Comparison of ENCODE assay signal across 19 cellular contexts in genomic region chr15:92092391-92092790, GRCh38.
DNase-seq lines count a peak whose midpoint lies in the region; ATAC-seq and TF ChIP-seq lines count a peak whose summit lies in the region.
"Had no signal": no experiment of that assay in that cellular context is flagged by ENCODE, and none has a peak within 500 bp of the region (broad histone marks: within the 10 kb centered on the region; RNA-seq: fewer than 3 reads in every experiment).

No MANE protein-coding gene starts in this region.

- peaks cover 27% of the 10 kb centered on the region for H3K4me1 Mint-ChIP-seq in activated T-cell treated with anti-CD3 and anti-CD28 coated beads, Interleukin-2, amount 50 U/mL, for 72 hours (ENCODE audit: low read depth)
- peaks cover 36% of the 10 kb centered on the region for H3K4me1 Mint-ChIP-seq in activated T-cell treated with anti-CD3 and anti-CD28 coated beads, Interleukin-2, amount 50 U/mL, for 4 hours (ENCODE audit: low read depth)
- peaks cover 79% of the 10 kb centered on the region for H3K4me1 Mint-ChIP-seq in dendritic cell treated with granulocyte-macrophage colony-stimulating factor and Interleukin-4, amounts not matched to agents 40 ng/mL and 50 ng/mL, for 4 days (ENCODE audit: low read depth)
- H3K4me1 Mint-ChIP-seq in neural progenitor cell, result peaks cover 1% of the 10 kb centered on the region

- no TSS peak for BruUV-seq in Panc1 (replicated peaks; lab: Mats Ljungman, UMichigan)

- H3K4me3 ChIP-seq in Panc1 (ENCODE audit: low read depth in 2 of 2, low read length in 2 of 2) (no peak overlapping the region), smooth muscle cell (no peak overlapping the region), transverse colon (no peak overlapping the region), sigmoid colon (no peak overlapping the region), neural progenitor cell (no peak overlapping the region)
- H3K4me3 ChIP-seq: MG63 had no signal

- H4K20me1 ChIP-seq in smooth muscle cell (ENCODE audit: low read depth) (no peaks in the 10 kb centered on the region), neural progenitor cell (ENCODE audit: low read depth) (no peaks in the 10 kb centered on the region)

- H3K27ac ChIP-seq in Panc1 (ENCODE audit: low read length) (no peak overlapping the region), smooth muscle cell (ENCODE audit: low read depth) (peak overlapping the region; percentile 30), transverse colon (no peak overlapping the region), sigmoid colon (no peak overlapping the region), neural progenitor cell (no peak overlapping the region)
- H3K27ac ChIP-seq: 22Rv1, KMS-11 had no signal

- no peak for ATAC-seq in activated T-cell treated with anti-CD3 and anti-CD28 coated beads, Interleukin-2, amount 50 U/mL, for 72 hours (replicated peaks in 1 of 2)
- ATAC-seq in activated T-cell treated with anti-CD3 and anti-CD28 coated beads, Interleukin-2, amount 50 U/mL, for 4 hours, result no peak
- peak; percentile 38; the same call in 1 of the 2 replicates for ATAC-seq in Panc1
- ATAC-seq: HepG2, PC-3 had no signal

- H2AFZ ChIP-seq in smooth muscle cell (ENCODE audit: low read depth), result peak overlapping the region; percentile 13
- H2AFZ ChIP-seq in neural progenitor cell (replicated peaks), result no peak overlapping the region

- H3K27me3 ChIP-seq in Panc1 (ENCODE audit: control insufficient read depth, insufficient read depth, low read length), result no peaks in the 10 kb centered on the region
- no peaks in the 10 kb centered on the region for H3K27me3 ChIP-seq in smooth muscle cell (ENCODE audit: low read depth)
- no peaks in the 10 kb centered on the region for H3K27me3 ChIP-seq in transverse colon
- peaks cover 0 to 7% (median 0%) of the 10 kb centered on the region in 3 donors for H3K27me3 ChIP-seq in sigmoid colon
- H3K27me3 ChIP-seq in neural progenitor cell, result no peaks in the 10 kb centered on the region
- H3K27me3 ChIP-seq: BE2C, MG63 had no signal

- H3K36me3 Mint-ChIP-seq in activated T-cell treated with anti-CD3 and anti-CD28 coated beads, Interleukin-2, amount 50 U/mL, for 72 hours (ENCODE audit: insufficient read depth in 2 of 2), result no peaks in the 10 kb centered on the region
- H3K36me3 Mint-ChIP-seq in activated T-cell treated with anti-CD3 and anti-CD28 coated beads, Interleukin-2, amount 50 U/mL, for 4 hours (ENCODE audit: insufficient read depth), result peaks cover 7% of the 10 kb centered on the region
- peaks cover 26% of the 10 kb centered on the region for H3K36me3 Mint-ChIP-seq in dendritic cell treated with granulocyte-macrophage colony-stimulating factor and Interleukin-4, amounts not matched to agents 40 ng/mL and 50 ng/mL, for 4 days (ENCODE audit: low read depth)
- peaks cover 2% of the 10 kb centered on the region for H3K36me3 Mint-ChIP-seq in neural progenitor cell

- no peak for TF ChIP-seq POLR2A in transverse colon (IDR thresholded peaks at IDR 0.05)
- TF ChIP-seq POLR2A in sigmoid colon (IDR thresholded peaks at IDR 0.05), result no peak

- H3K27ac Mint-ChIP-seq in activated T-cell treated with anti-CD3 and anti-CD28 coated beads, Interleukin-2, amount 50 U/mL, for 72 hours, result peak overlapping the region; percentile 7
- peak overlapping the region; percentile 66 for H3K27ac Mint-ChIP-seq in dendritic cell treated with granulocyte-macrophage colony-stimulating factor and Interleukin-4, amounts not matched to agents 40 ng/mL and 50 ng/mL, for 4 days
- no peak overlapping the region for H3K27ac Mint-ChIP-seq in neural progenitor cell

- H3K4me1 ChIP-seq in Panc1 (ENCODE audit: control insufficient read depth, insufficient read depth, low read length) (no peaks in the 10 kb centered on the region), smooth muscle cell (ENCODE audit: low read depth) (no peaks in the 10 kb centered on the region), transverse colon (peaks cover 0 to 2% (median 0%) of the 10 kb centered on the region in 4 donors), sigmoid colon (no peaks in the 10 kb centered on the region), neural progenitor cell (peaks cover 2% of the 10 kb centered on the region)
- H3K4me1 ChIP-seq: BE2C had no signal

- CTCF ChIA-PET in Panc1 (lab: Charles Lee), result no interaction called here

- no peaks in the 10 kb centered on the region for H3K9me3 ChIP-seq in Panc1 (ENCODE audit: control insufficient read depth, insufficient read depth, low read depth, low read length)
- H3K9me3 ChIP-seq in smooth muscle cell (replicated peaks; ENCODE audit: low read depth), result no peaks in the 10 kb centered on the region
- no peaks in the 10 kb centered on the region for H3K9me3 ChIP-seq in transverse colon
- H3K9me3 ChIP-seq in sigmoid colon, result no peaks in the 10 kb centered on the region
- H3K9me3 ChIP-seq in neural progenitor cell (ENCODE audit: low read depth), result no peaks in the 10 kb centered on the region
- H3K9me3 ChIP-seq: BE2C, MG63 had no signal

- no peaks in the 10 kb centered on the region for H3K9me3 Mint-ChIP-seq in activated T-cell treated with anti-CD3 and anti-CD28 coated beads, Interleukin-2, amount 50 U/mL, for 72 hours
- H3K9me3 Mint-ChIP-seq in activated T-cell treated with anti-CD3 and anti-CD28 coated beads, Interleukin-2, amount 50 U/mL, for 4 hours, result no peaks in the 10 kb centered on the region
- no peaks in the 10 kb centered on the region for H3K9me3 Mint-ChIP-seq in dendritic cell treated with granulocyte-macrophage colony-stimulating factor and Interleukin-4, amounts not matched to agents 40 ng/mL and 50 ng/mL, for 4 days
- no peaks in the 10 kb centered on the region for H3K9me3 Mint-ChIP-seq in neural progenitor cell

- no peaks in the 10 kb centered on the region for H3K27me3 Mint-ChIP-seq in activated T-cell treated with anti-CD3 and anti-CD28 coated beads, Interleukin-2, amount 50 U/mL, for 72 hours (ENCODE audit: low read depth)
- H3K27me3 Mint-ChIP-seq in activated T-cell treated with anti-CD3 and anti-CD28 coated beads, Interleukin-2, amount 50 U/mL, for 4 hours (ENCODE audit: low read depth), result no peaks in the 10 kb centered on the region
- no peaks in the 10 kb centered on the region for H3K27me3 Mint-ChIP-seq in dendritic cell treated with granulocyte-macrophage colony-stimulating factor and Interleukin-4, amounts not matched to agents 40 ng/mL and 50 ng/mL, for 4 days
- H3K27me3 Mint-ChIP-seq in neural progenitor cell (ENCODE audit: insufficient read depth, low read depth), result peaks cover 4% of the 10 kb centered on the region

- in situ Hi-C loops in Panc1 (cut with HindIII; ENCODE audit: low pct_unique_long_range_greater_than_20kb, low sequenced_read_pairs) (no loop called here), transverse colon (cut with MboI; ENCODE audit: low pct_ligation_motif_present in 1 of 4, low pct_unique_long_range_greater_than_20kb in 1 of 4, low sequenced_read_pairs in 3 of 4) (loop anchor here in 3 of 4 donors (10.0 to 25.0 kb wide), 4 partner anchors 132 to 632 kb away; no protein-coding TSS in a partner anchor)

- POLR2A ChIA-PET in Panc1 (lab: Charles Lee), result no interaction called here

- TF ChIP-seq EP300 in transverse colon (IDR thresholded peaks at IDR 0.05; ENCODE audit: low read depth), result no peak
- TF ChIP-seq EP300 in sigmoid colon (IDR thresholded peaks at IDR 0.05), result no peak

- no peaks in the 10 kb centered on the region for H3K36me3 ChIP-seq in Panc1 (ENCODE audit: control insufficient read depth, insufficient read depth, low read length)
- no peaks in the 10 kb centered on the region for H3K36me3 ChIP-seq in smooth muscle cell (ENCODE audit: low read depth)
- H3K36me3 ChIP-seq in transverse colon, result no peaks in the 10 kb centered on the region
- H3K36me3 ChIP-seq in sigmoid colon, result no peaks in the 10 kb centered on the region
- no peaks in the 10 kb centered on the region for H3K36me3 ChIP-seq in neural progenitor cell
- H3K36me3 ChIP-seq: BE2C, MG63 had no signal

- TF ChIP-seq CTCF in Panc1 (IDR thresholded peaks at IDR 0.05), result no peak
- TF ChIP-seq CTCF in smooth muscle cell (IDR thresholded peaks at IDR 0.05; ENCODE audit: borderline replicate concordance, insufficient read depth, poor library complexity, severe bottlenecking), result no peak
- no peak for TF ChIP-seq CTCF in transverse colon (IDR thresholded peaks at IDR 0.05)
- no peak for TF ChIP-seq CTCF in sigmoid colon (IDR thresholded peaks at IDR 0.05)
- TF ChIP-seq CTCF in neural progenitor cell (IDR thresholded peaks at IDR 0.05), result no peak

- DNase-seq in activated T-cell treated with anti-CD3 and anti-CD28 coated beads, Interleukin-2, amount 50 U/mL, for 72 hours, result no peak
- no peak for DNase-seq in activated T-cell treated with anti-CD3 and anti-CD28 coated beads, Interleukin-2, amount 50 U/mL, for 4 hours
- DNase-seq in Panc1 (ENCODE audit: low read depth, low spot score) (no peak), smooth muscle cell (lab: John Stamatoyannopoulos, UW; ENCODE audit: unreplicated experiment) (no peak), transverse colon (no peak), sigmoid colon (no peak), neural progenitor cell (ENCODE audit: low spot score) (no peak)
- DNase-seq: BE2C, DND-41, HCEC 1CT, MG63, NCI-H1092 treated with DMSO at 0.1 percent for 48 hours, NCI-H2081 treated with DMSO at 0.1 percent for 48 hours, NCI-H510A, PC-3 had no signal

- intact Hi-C loops in Panc1 (cut with micrococcal nuclease; ENCODE audit: unreplicated experiment) (no loop called here), transverse colon (cut with DNase I; ENCODE audit: low total_unique reads) (loop anchor here (10.0 kb wide), 1 partner anchor 622 kb away; no protein-coding TSS in a partner anchor), sigmoid colon (cut with DNase I) (loop anchor here (10.0 kb wide), 1 partner anchor 432 kb away; no protein-coding TSS in a partner anchor)
- intact Hi-C loops in dendritic cell treated with granulocyte-macrophage colony-stimulating factor and Interleukin-4, amounts not matched to agents 40 ng/mL and 50 ng/mL, for 4 days (cut with micrococcal nuclease), result no loop called here

- no peak overlapping the region for H3K9ac ChIP-seq in smooth muscle cell (ENCODE audit: low read depth)
- no peak overlapping the region for H3K9ac ChIP-seq in neural progenitor cell
- H3K9ac ChIP-seq: KMS-11 had no signal

- H3K4me2 ChIP-seq in smooth muscle cell, result peak overlapping the region; percentile 17
- no peak overlapping the region for H3K4me2 ChIP-seq in neural progenitor cell
- H3K4me2 ChIP-seq: KMS-11 had no signal

- H3K79me2 ChIP-seq in smooth muscle cell (ENCODE audit: low read depth), result no peaks in the 10 kb centered on the region
- H3K79me2 ChIP-seq in neural progenitor cell (ENCODE audit: low read depth), result no peaks in the 10 kb centered on the region

- no peak overlapping the region for H3K4me3 Mint-ChIP-seq in activated T-cell treated with anti-CD3 and anti-CD28 coated beads, Interleukin-2, amount 50 U/mL, for 72 hours
- H3K4me3 Mint-ChIP-seq in activated T-cell treated with anti-CD3 and anti-CD28 coated beads, Interleukin-2, amount 50 U/mL, for 4 hours, result no peak overlapping the region
- H3K4me3 Mint-ChIP-seq in dendritic cell treated with granulocyte-macrophage colony-stimulating factor and Interleukin-4, amounts not matched to agents 40 ng/mL and 50 ng/mL, for 4 days, result peak overlapping the region; percentile 44
- H3K4me3 Mint-ChIP-seq in neural progenitor cell, result no peak overlapping the region

- WGBS in smooth muscle cell (ENCODE audit: low lambda C conversion rate), result 48% methylated on average over 5 of the region's 5 CpGs
- WGBS in transverse colon (ENCODE audit: low coverage in 1 of 2), 2 donors, result 40 to 77% methylated on average over 1 to 5 of the region's 5 CpGs
- 62 to 83% methylated on average over 5 of the region's 5 CpGs for WGBS in sigmoid colon, 2 donors

- H3F3A ChIP-seq in smooth muscle cell (ENCODE audit: low read depth) (no peaks in the 10 kb centered on the region), neural progenitor cell (ENCODE audit: low read depth) (no peaks in the 10 kb centered on the region)

Comparison
In these comparisons a context has a peak if more than half of its experiments do, and no peak if none do; other contexts are left out.
1. intact Hi-C loops: an anchor here in transverse colon (10.0 kb wide) and sigmoid colon (10.0 kb wide); none called in Panc1 and dendritic cell treated with granulocyte-macrophage colony-stimulating factor and Interleukin-4, amounts not matched to agents 40 ng/mL and 50 ng/mL, for 4 days.